ENCODE assay signal across 19 cellular contexts in genomic region chr3:63877737-63878393, GRCh38. TPM values are rescaled to one million over a fixed set of nuclear protein-coding genes. Genes with fewer than 3 reads are reported as not detected.
DNase-seq lines count a peak whose midpoint lies in the region; ATAC-seq and TF ChIP-seq lines count a peak whose summit lies in the region.
"Had no signal": no experiment of that assay in that cellular context is flagged by ENCODE, and none has a peak within 500 bp of the region (broad histone marks: within the 10 kb centered on the region; RNA-seq: fewer than 3 reads in every experiment).

No MANE protein-coding gene starts in this region.

- DNase-seq in AG20443 (ENCODE audit: low spot score) (peak; percentile 63), GM23338 (ENCODE audit: low spot score) (no peak), kidney tubule cell (ENCODE audit: low spot score) (peak; percentile 28), right atrium auricular region (ENCODE audit: low spot score) (no peak), A172 (ENCODE audit: low spot score) (no peak), lower lobe of right lung (no peak)
- no peak for DNase-seq in activated CD8-positive, alpha-beta T cell treated with anti-CD3 and anti-CD28 coated beads, Interleukin-2, amount 10 ng/mL, durations not matched to agents 7 days and 5 days
- DNase-seq in stimulated activated CD8-positive, alpha-beta memory T cell treated with anti-CD3 and anti-CD28 coated beads, Interleukin-4, amount 100 ng/mL, for 48 hours = no peak
- DNase-seq: cerebellar nuclear complex; H9; hippocampal formation; NCI-H2171; Peyer's patch; stimulated activated CD4-positive, alpha-beta T cell treated with anti-CD3 and anti-CD28 coated beads, Interleukin-2, amount 100 ng/mL, for 24 hours; stimulated activated naive B cell treated with anti-CD40 and anti-IgM and Interleukin-4, amounts not matched to agents 10 μg/mL and 1 μg/mL and 100 μg/mL, for 72 hours; T-helper 2 cell had no signal

- H3K27me3 Mint-ChIP-seq in GM23338 (ENCODE audit: insufficient read depth, low read depth, poor library complexity) = no peaks in the 10 kb centered on the region
- H3K27me3 Mint-ChIP-seq in activated CD8-positive, alpha-beta T cell treated with anti-CD3 and anti-CD28 coated beads, Interleukin-2, amount 10 ng/mL, durations not matched to agents 7 days and 5 days (ENCODE audit: low read depth) = no peaks in the 10 kb centered on the region
- H3K27me3 Mint-ChIP-seq: stimulated activated naive B cell treated with anti-CD40 and anti-IgM and Interleukin-4, amounts not matched to agents 10 μg/mL and 1 μg/mL and 100 μg/mL, for 72 hours had no signal

- H3K79me2 ChIP-seq in GM23338 (replicated peaks; ENCODE audit: insufficient read depth) = peaks cover 89% of the 10 kb centered on the region

- H3K4me2 ChIP-seq in GM23338 = peak overlapping the region; percentile 44; the same call in 1 of the 2 replicates

- no peaks in the 10 kb centered on the region for H3K9me2 ChIP-seq in GM23338 (ENCODE audit: insufficient read depth)

- H3K27me3 ChIP-seq in GM23338 (ENCODE audit: insufficient read depth) (no peaks in the 10 kb centered on the region), right atrium auricular region (no peaks in the 10 kb centered on the region), lower lobe of right lung (ENCODE audit: low read depth) (no peaks in the 10 kb centered on the region)
- H3K27me3 ChIP-seq: Peyer's patch had no signal

- no peak overlapping the region for H3K27ac Mint-ChIP-seq in GM23338
- H3K27ac Mint-ChIP-seq in activated CD8-positive, alpha-beta T cell treated with anti-CD3 and anti-CD28 coated beads, Interleukin-2, amount 10 ng/mL, durations not matched to agents 7 days and 5 days = peak overlapping the region; percentile 36

- no peaks in the 10 kb centered on the region for H3K9me3 Mint-ChIP-seq in GM23338
- H3K9me3 Mint-ChIP-seq in activated CD8-positive, alpha-beta T cell treated with anti-CD3 and anti-CD28 coated beads, Interleukin-2, amount 10 ng/mL, durations not matched to agents 7 days and 5 days (ENCODE audit: insufficient read depth) = no peaks in the 10 kb centered on the region
- H3K9me3 Mint-ChIP-seq: H9; stimulated activated naive B cell treated with anti-CD40 and anti-IgM and Interleukin-4, amounts not matched to agents 10 μg/mL and 1 μg/mL and 100 μg/mL, for 72 hours had no signal

- intact Hi-C loops in lower lobe of right lung (cut with DNase I) = no loop called here

- CTCF ChIA-PET in activated CD8-positive, alpha-beta T cell treated with anti-CD3 and anti-CD28 coated beads, Interleukin-2, amount 10 ng/mL, durations not matched to agents 7 days and 5 days (lab: Charles Lee) = interaction anchor here (0.7 to 1.4 kb wide), 3 partner anchors 45 to 111 kb away, joined by 3 to 4 read pairs (median 3); partner anchors contain the start of gene C3orf49

- POLR2A ChIA-PET in activated CD8-positive, alpha-beta T cell treated with anti-CD3 and anti-CD28 coated beads, Interleukin-2, amount 10 ng/mL, durations not matched to agents 7 days and 5 days (lab: Charles Lee) = no interaction called here

- no peaks in the 10 kb centered on the region for H3F3A ChIP-seq in GM23338 (replicated peaks; ENCODE audit: low read depth)

- H3K4me1 Mint-ChIP-seq in GM23338 = peaks cover 26% of the 10 kb centered on the region
- peaks cover 30% of the 10 kb centered on the region for H3K4me1 Mint-ChIP-seq in activated CD8-positive, alpha-beta T cell treated with anti-CD3 and anti-CD28 coated beads, Interleukin-2, amount 10 ng/mL, durations not matched to agents 7 days and 5 days (ENCODE audit: low read depth)

- no peaks in the 10 kb centered on the region for H3K36me3 Mint-ChIP-seq in GM23338 (ENCODE audit: low read depth)
- peaks cover 17% of the 10 kb centered on the region for H3K36me3 Mint-ChIP-seq in activated CD8-positive, alpha-beta T cell treated with anti-CD3 and anti-CD28 coated beads, Interleukin-2, amount 10 ng/mL, durations not matched to agents 7 days and 5 days (ENCODE audit: low read depth)

- peak overlapping the region; percentile 28; the same call in 1 of the 2 replicates for H3K27ac ChIP-seq in GM23338 (ENCODE audit: low read depth)
- no peak overlapping the region for H3K27ac ChIP-seq in right atrium auricular region
- H3K27ac ChIP-seq in lower lobe of right lung = no peak overlapping the region
- H3K27ac ChIP-seq: C4-2B, epithelial cell of prostate, Peyer's patch had no signal

- H3K4me3 ChIP-seq in GM23338 (no peak overlapping the region), right atrium auricular region (no peak overlapping the region), lower lobe of right lung (no peak overlapping the region)
- H3K4me3 ChIP-seq: lung, Peyer's patch had no signal

- peaks cover 15% of the 10 kb centered on the region for H3K4me1 ChIP-seq in GM23338 (ENCODE audit: insufficient read depth)
- H3K4me1 ChIP-seq in right atrium auricular region = peaks cover 0 to 21% of the 10 kb centered on the region in 2 donors
- peaks cover 10% of the 10 kb centered on the region for H3K4me1 ChIP-seq in lower lobe of right lung

- H3K36me3 ChIP-seq in GM23338 (ENCODE audit: insufficient read depth) (no peaks in the 10 kb centered on the region), right atrium auricular region (no peaks in the 10 kb centered on the region), lower lobe of right lung (no peaks in the 10 kb centered on the region)
- H3K36me3 ChIP-seq: Peyer's patch had no signal

- peak; percentile 19; the same call in 2 of the 3 replicates for ATAC-seq in GM23338
- ATAC-seq in activated CD8-positive, alpha-beta T cell treated with anti-CD3 and anti-CD28 coated beads, Interleukin-2, amount 10 ng/mL, durations not matched to agents 7 days and 5 days = no peak
- no peak for ATAC-seq in lower lobe of right lung
- ATAC-seq: stimulated activated naive B cell treated with anti-CD40 and anti-IgM and Interleukin-4, amounts not matched to agents 10 μg/mL and 1 μg/mL and 100 μg/mL, for 72 hours had no signal

- TF ChIP-seq CTCF in GM23338 (conservative IDR thresholded peaks at IDR 0.05; ENCODE audit: low read depth in 2 of 2) (no peak), right atrium auricular region (IDR thresholded peaks at IDR 0.05) (no peak), lower lobe of right lung (IDR thresholded peaks at IDR 0.05) (no peak)

- no peak overlapping the region for H2AFZ ChIP-seq in GM23338

- no peak overlapping the region for H3K4me3 Mint-ChIP-seq in GM23338
- H3K4me3 Mint-ChIP-seq in activated CD8-positive, alpha-beta T cell treated with anti-CD3 and anti-CD28 coated beads, Interleukin-2, amount 10 ng/mL, durations not matched to agents 7 days and 5 days = no peak overlapping the region
- H3K4me3 Mint-ChIP-seq: H9; stimulated activated naive B cell treated with anti-CD40 and anti-IgM and Interleukin-4, amounts not matched to agents 10 μg/mL and 1 μg/mL and 100 μg/mL, for 72 hours had no signal

- H3K9me3 ChIP-seq in right atrium auricular region = no peaks in the 10 kb centered on the region
- no peaks in the 10 kb centered on the region for H3K9me3 ChIP-seq in lower lobe of right lung
- H3K9me3 ChIP-seq: Peyer's patch had no signal

- H4K20me1 ChIP-seq in GM23338 (replicated peaks; ENCODE audit: insufficient read depth) = no peaks in the 10 kb centered on the region; the same call in 1 of the 2 replicates

TF ChIP-seq in GM23338, 12 proteins besides CTCF, POLR2A, EP300 and RAD21 (continues in another document):
- no peak for TF ChIP-seq CREB1 (CRISPR knock-in tag; IDR thresholded peaks at IDR 0.05; ENCODE audit: low read depth)

RNA-seq across cellular contexts. Expression of gene ATXN7, which starts 14.2 kb away (rescaled TPM):
- 8.0 and 17.2 TPM in 2 replicates for total RNA-seq in GM23338 (2014; rRNA removed; shearing (Covaris generic))
- 3.2 and 4.0 TPM in 2 replicates for polyA plus RNA-seq in GM23338 (2016; fragmentation: Nextera tagmentation; extraction: Ambion mirVana)
- 10 to 100 TPM; 35.6 to 40.5 TPM for total RNA-seq in activated CD8-positive, alpha-beta T cell treated with anti-CD3 and anti-CD28 coated beads, Interleukin-2, amount 10 ng/mL, durations not matched to agents 7 days and 5 days
- total RNA-seq in right atrium auricular region = 10 to 100 TPM; 13.9 to 15.5 TPM
- 7.4 and 7.7 TPM in 2 replicates for total RNA-seq in A172 (2014; rRNA removed; shearing (Covaris generic))
- 37.3 TPM for total RNA-seq in lower lobe of right lung

RNA-seq across cellular contexts. Expression of gene THOC7, which starts 14.3 kb away (rescaled TPM):
- 50.5 and 53.9 TPM in 2 replicates for total RNA-seq in GM23338 (2014; rRNA removed; shearing (Covaris generic))
- polyA plus RNA-seq in GM23338 (2016; fragmentation: Nextera tagmentation; extraction: Ambion mirVana) = 154 and 166 TPM in 2 replicates
- total RNA-seq in activated CD8-positive, alpha-beta T cell treated with anti-CD3 and anti-CD28 coated beads, Interleukin-2, amount 10 ng/mL, durations not matched to agents 7 days and 5 days = 10 to 100 TPM; 88.9 to 91.7 TPM
- total RNA-seq in right atrium auricular region = 10 to 100 TPM; 55.1 to 63.6 TPM
- total RNA-seq in A172 (2014; rRNA removed; shearing (Covaris generic)) = 104 and 130 TPM in 2 replicates
- total RNA-seq in lower lobe of right lung = 47.2 TPM

RNA-seq across cellular contexts. Expression of gene SCAANT1, which starts 34.3 kb away (rescaled TPM):
- not detected in 2 replicates for total RNA-seq in GM23338 (2014; rRNA removed; shearing (Covaris generic))
- 1.2 TPM in 1 of 2 replicates, not detected in the other for polyA plus RNA-seq in GM23338 (2016; fragmentation: Nextera tagmentation; extraction: Ambion mirVana)
- total RNA-seq in activated CD8-positive, alpha-beta T cell treated with anti-CD3 and anti-CD28 coated beads, Interleukin-2, amount 10 ng/mL, durations not matched to agents 7 days and 5 days = not detected
- not detected for total RNA-seq in right atrium auricular region
- total RNA-seq in A172 (2014; rRNA removed; shearing (Covaris generic)) = not detected in 2 replicates
- total RNA-seq in lower lobe of right lung = not detected
- total RNA-seq: H9, lung, Peyer's patch had no signal
- polyA plus RNA-seq: lung had no signal

RNA-seq across cellular contexts. Expression of gene C3orf49, which starts 58.8 kb away (rescaled TPM):
- not detected in 2 replicates for total RNA-seq in GM23338 (2014; rRNA removed; shearing (Covaris generic))
- 0.23 TPM in 1 of 2 replicates, not detected in the other for polyA plus RNA-seq in GM23338 (2016; fragmentation: Nextera tagmentation; extraction: Ambion mirVana)
- total RNA-seq in activated CD8-positive, alpha-beta T cell treated with anti-CD3 and anti-CD28 coated beads, Interleukin-2, amount 10 ng/mL, durations not matched to agents 7 days and 5 days = not detected
- total RNA-seq in right atrium auricular region = not detected
- not detected in 2 replicates for total RNA-seq in A172 (2014; rRNA removed; shearing (Covaris generic))
- not detected for total RNA-seq in lower lobe of right lung
- total RNA-seq: H9, lung, Peyer's patch had no signal
- polyA plus RNA-seq: lung had no signal

Comparison
In these comparisons a context has a peak if more than half of its experiments do, and no peak if none do; other contexts are left out.
1. DNase-seq: peak in AG20443 (single experiment) and kidney tubule cell (single experiment); none in GM23338 (single experiment), activated CD8-positive, alpha-beta T cell treated with anti-CD3 and anti-CD28 coated beads, Interleukin-2, amount 10 ng/mL, durations not matched to agents 7 days and 5 days (single experiment), right atrium auricular region (single experiment), A172 (single experiment), lower lobe of right lung (single experiment) and stimulated activated CD8-positive, alpha-beta memory T cell treated with anti-CD3 and anti-CD28 coated beads, Interleukin-4, amount 100 ng/mL, for 48 hours (single experiment).